26 cellular contexts compared by ENCODE assay signal in genomic region chr14:61365667-61366194, GRCh38.
"Had no signal": no experiment of that assay in that cellular context is flagged by ENCODE, and none has a peak within 500 bp of the region (broad histone marks: within the 10 kb centered on the region; RNA-seq: fewer than 3 reads in every experiment).

No MANE protein-coding gene starts in this region.

- H3K9me3 Mint-ChIP-seq: activated CD4-positive, alpha-beta memory T cell treated with anti-CD3 and anti-CD28 coated beads, Interleukin-2, amount 10 ng/mL, durations not matched to agents 7 days and 5 days; activated naive CD4-positive, alpha-beta T cell treated with anti-CD3 and anti-CD28 coated beads for 36 hours; activated T-helper 17 cell treated with anti-CD3 and anti-CD28 coated beads, Interleukin-2, amount 50 U/mL, for 72 hours; brain; central memory CD8-positive, alpha-beta T cell; natural killer cell; stimulated activated naive CD8-positive, alpha-beta T cell treated with anti-CD3 and anti-CD28 coated beads, Interleukin-15, amount 100 ng/mL, for 72 hours; T-helper 2 cell treated with Interferon-gamma antibody and Interleukin-4, amounts not matched to agents 5 μg/mL and 100 μg/mL, for 36 hours had no signal

- H3K27ac Mint-ChIP-seq: activated CD4-positive, alpha-beta memory T cell treated with anti-CD3 and anti-CD28 coated beads, Interleukin-2, amount 10 ng/mL, durations not matched to agents 7 days and 5 days; activated CD8-positive, alpha-beta memory T cell treated with anti-CD3 and anti-CD28 coated beads, Interleukin-2, amount 10 ng/mL, durations not matched to agents 7 days and 5 days; activated naive CD4-positive, alpha-beta T cell treated with anti-CD3 and anti-CD28 coated beads for 36 hours; activated T-helper 17 cell treated with anti-CD3 and anti-CD28 coated beads, Interleukin-2, amount 50 U/mL, for 72 hours; brain; natural killer cell; T-helper 2 cell treated with Interferon-gamma antibody and Interleukin-4, amounts not matched to agents 5 μg/mL and 100 μg/mL, for 36 hours had no signal

- H3K4me3 Mint-ChIP-seq: activated CD4-positive, alpha-beta memory T cell treated with anti-CD3 and anti-CD28 coated beads, Interleukin-2, amount 10 ng/mL, durations not matched to agents 7 days and 5 days; activated CD8-positive, alpha-beta memory T cell treated with anti-CD3 and anti-CD28 coated beads, Interleukin-2, amount 10 ng/mL, durations not matched to agents 7 days and 5 days; activated naive CD4-positive, alpha-beta T cell treated with anti-CD3 and anti-CD28 coated beads for 36 hours; activated T-helper 17 cell treated with anti-CD3 and anti-CD28 coated beads, Interleukin-2, amount 50 U/mL, for 72 hours; brain; central memory CD8-positive, alpha-beta T cell; natural killer cell; stimulated activated naive CD8-positive, alpha-beta T cell treated with anti-CD3 and anti-CD28 coated beads, Interleukin-15, amount 100 ng/mL, for 72 hours; T-helper 2 cell treated with Interferon-gamma antibody and Interleukin-4, amounts not matched to agents 5 μg/mL and 100 μg/mL, for 36 hours had no signal

- H3K36me3 ChIP-seq: ovary, suprapubic skin, transverse colon had no signal

- DNase-seq: activated CD4-positive, alpha-beta memory T cell treated with anti-CD3 and anti-CD28 coated beads, Interleukin-2, amount 10 ng/mL, durations not matched to agents 7 days and 5 days; activated CD4-positive, alpha-beta T cell treated with anti-CD3 and anti-CD28 coated beads for 48 hours; activated CD4-positive, CD25-positive, alpha-beta regulatory T cell; activated naive CD4-positive, alpha-beta T cell treated with anti-CD3 and anti-CD28 coated beads for 36 hours; anterior cingulate cortex; effector CD8-positive, alpha-beta T cell; head of caudate nucleus; kidney glomerular epithelial cell; mesenchymal stem cell; natural killer cell; ovary; psoas muscle; right cardiac atrium; stimulated activated CD4-positive, alpha-beta T cell treated with anti-CD3 and anti-CD28 coated beads, Interleukin-15, amount 100 ng/mL, for 24 hours; stimulated activated CD4-positive, alpha-beta T cell treated with anti-CD3 and anti-CD28 coated beads, Interleukin-2, amount 100 ng/mL, for 48 hours; stimulated activated naive CD8-positive, alpha-beta T cell treated with anti-CD3 and anti-CD28 coated beads, Interleukin-15, amount 100 ng/mL, for 72 hours; transverse colon had no signal

- ATAC-seq: activated CD8-positive, alpha-beta memory T cell treated with anti-CD3 and anti-CD28 coated beads, Interleukin-2, amount 10 ng/mL, durations not matched to agents 7 days and 5 days; activated T-helper 17 cell treated with anti-CD3 and anti-CD28 coated beads, Interleukin-2, amount 50 U/mL, for 72 hours; natural killer cell; psoas muscle; stimulated activated naive CD8-positive, alpha-beta T cell treated with anti-CD3 and anti-CD28 coated beads, Interleukin-15, amount 100 ng/mL, for 72 hours had no signal

- H3K4me3 ChIP-seq: ovary, psoas muscle, skin epidermis, suprapubic skin, transverse colon had no signal

- FAIRE-seq: frontal cortex, TTC549 had no signal

- H3K27me3 Mint-ChIP-seq: activated CD4-positive, alpha-beta memory T cell treated with anti-CD3 and anti-CD28 coated beads, Interleukin-2, amount 10 ng/mL, durations not matched to agents 7 days and 5 days; activated CD8-positive, alpha-beta memory T cell treated with anti-CD3 and anti-CD28 coated beads, Interleukin-2, amount 10 ng/mL, durations not matched to agents 7 days and 5 days; activated T-helper 17 cell treated with anti-CD3 and anti-CD28 coated beads, Interleukin-2, amount 50 U/mL, for 72 hours; central memory CD8-positive, alpha-beta T cell; stimulated activated naive CD8-positive, alpha-beta T cell treated with anti-CD3 and anti-CD28 coated beads, Interleukin-15, amount 100 ng/mL, for 72 hours had no signal

- H3K36me3 Mint-ChIP-seq: brain, natural killer cell had no signal

- H3K27me3 ChIP-seq: ovary, suprapubic skin, transverse colon had no signal

- H3K9me3 ChIP-seq: ovary, psoas muscle, suprapubic skin, transverse colon had no signal

- H3K27ac ChIP-seq: ovary, psoas muscle, suprapubic skin, transverse colon had no signal
